Comparison of ENCODE assay signal across 1 cellular context in the genomic region with DNA sequence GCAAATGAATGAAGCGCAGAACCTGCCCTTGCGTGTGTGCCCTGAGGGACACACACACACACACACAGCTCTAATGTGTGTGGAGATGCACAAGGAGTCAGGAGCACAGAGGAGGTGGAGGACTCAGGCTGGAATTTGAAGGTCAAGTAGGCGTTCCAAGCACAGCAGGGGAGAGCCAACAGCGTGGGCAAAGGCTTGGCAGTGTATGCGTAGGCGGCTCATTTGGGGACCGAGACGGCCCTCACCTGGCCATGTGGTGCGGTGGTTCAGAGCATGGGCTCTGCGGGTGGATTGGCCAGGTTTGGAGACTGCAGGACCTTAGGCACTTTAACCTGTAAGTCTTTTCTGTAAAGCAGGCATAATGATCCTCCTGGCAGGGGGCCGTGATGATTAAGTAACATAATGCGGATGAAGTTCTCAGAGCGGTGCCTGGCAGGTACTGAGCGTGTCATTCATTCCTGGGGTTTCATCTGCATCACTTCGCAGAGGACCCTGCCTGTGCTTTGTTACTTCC.
TF ChIP-seq lines count a peak whose summit lies in the region.

No MANE protein-coding gene starts in this region.

TF ChIP-seq in SK-N-SH treated with all-trans-retinoic acid at 6 μM for 48 hours, 23 proteins besides CTCF, POLR2A, EP300 and RAD21 (continued from another document):
- TF ChIP-seq ZFP3 (CRISPR knock-in tag; IDR thresholded peaks at IDR 0.05) (no peak), SNAI2 (CRISPR knock-in tag; IDR thresholded peaks at IDR 0.05) (no peak)
- TF ChIP-seq, protein P1, sequence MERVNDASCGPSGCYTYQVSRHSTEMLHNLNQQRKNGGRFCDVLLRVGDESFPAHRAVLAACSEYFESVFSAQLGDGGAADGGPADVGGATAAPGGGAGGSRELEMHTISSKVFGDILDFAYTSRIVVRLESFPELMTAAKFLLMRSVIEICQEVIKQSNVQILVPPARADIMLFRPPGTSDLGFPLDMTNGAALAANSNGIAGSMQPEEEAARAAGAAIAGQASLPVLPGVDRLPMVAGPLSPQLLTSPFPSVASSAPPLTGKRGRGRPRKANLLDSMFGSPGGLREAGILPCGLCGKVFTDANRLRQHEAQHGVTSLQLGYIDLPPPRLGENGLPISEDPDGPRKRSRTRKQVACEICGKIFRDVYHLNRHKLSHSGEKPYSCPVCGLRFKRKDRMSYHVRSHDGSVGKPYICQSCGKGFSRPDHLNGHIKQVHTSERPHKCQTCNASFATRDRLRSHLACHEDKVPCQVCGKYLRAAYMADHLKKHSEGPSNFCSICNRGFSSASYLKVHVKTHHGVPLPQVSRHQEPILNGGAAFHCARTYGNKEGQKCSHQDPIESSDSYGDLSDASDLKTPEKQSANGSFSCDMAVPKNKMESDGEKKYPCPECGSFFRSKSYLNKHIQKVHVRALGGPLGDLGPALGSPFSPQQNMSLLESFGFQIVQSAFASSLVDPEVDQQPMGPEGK (CRISPR knock-in tag; IDR thresholded peaks at IDR 0.05; ENCODE audit: borderline replicate concordance): no peak
